ENCODE assay signal across 27 cellular contexts in the genomic region with DNA sequence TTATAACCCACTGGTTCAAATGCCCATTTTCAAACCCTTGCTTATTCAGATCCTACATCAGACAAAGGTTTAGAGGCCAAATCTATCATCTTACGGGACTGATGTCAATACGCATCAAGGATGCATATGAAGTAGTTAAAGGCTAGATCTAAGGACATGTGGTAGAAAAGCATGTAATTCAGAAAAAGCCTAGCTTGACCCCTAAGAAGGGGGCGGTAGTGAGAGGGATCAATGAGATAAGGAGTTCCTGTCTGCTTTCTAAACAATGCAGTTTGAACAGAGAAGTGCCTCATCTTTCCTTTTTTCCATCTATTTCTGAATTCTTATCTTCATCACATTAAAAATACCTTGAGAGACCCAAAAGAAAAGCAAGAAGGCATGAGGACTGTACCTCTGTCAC.
"Had no signal": no experiment of that assay in that cellular context is flagged by ENCODE, and none has a peak within 500 bp of the region (broad histone marks: within the 10 kb centered on the region; RNA-seq: fewer than 3 reads in every experiment).

No MANE protein-coding gene starts in this region.

- DNase-seq: activated CD4-positive, alpha-beta T cell treated with anti-CD3 and anti-CD28 coated beads for 36 hours; activated CD4-positive, alpha-beta T cell treated with anti-CD3 and anti-CD28 coated beads, Interleukin-2, amount 50 U/mL, for 1 hour; activated CD4-positive, CD25-positive, alpha-beta regulatory T cell; activated CD8-positive, alpha-beta T cell treated with anti-CD3 and anti-CD28 coated beads, Interleukin-2, amount 10 ng/mL, durations not matched to agents 7 days and 5 days; activated effector memory CD4-positive, alpha-beta T cell treated with Interleukin-2 at 50 U/mL for 16 hours; activated naive CD4-positive, alpha-beta T cell; activated T-cell treated with anti-CD3 and anti-CD28 coated beads, Interleukin-2, amount 50 U/mL, for 24 hours; aorta; caudate nucleus; IMR-90; KG1; NCI-H1092 treated with DMSO at 0.1 percent for 48 hours; NCI-H1417 treated with DMSO at 0.1 percent for 48 hours; NCI-H1694; NCI-H2029; NCI-H2107; NCI-H2171 treated with DMSO at 0.1 percent for 48 hours; NCI-H345; NCI-H510A treated with DMSO at 0.1 percent for 48 hours; NCI-H69; NK-92 treated with Interleukin-12 subunit alpha and Interleukin-12 subunit beta, amount 100 ng/mL, for 24 hours; T-cell; T-helper 2 cell; T1000 had no signal

- H3K27me3 ChIP-seq: breast epithelium had no signal

- H3K4me3 ChIP-seq: breast epithelium, SK-N-MC had no signal

- FAIRE-seq: TTC549 had no signal

- H3K36me3 ChIP-seq: breast epithelium had no signal

- H3K4me1 ChIP-seq: breast epithelium had no signal

- H3K9me3 ChIP-seq: breast epithelium had no signal

- H3K27ac ChIP-seq: breast epithelium, SK-N-MC had no signal
